12 cellular contexts compared by ENCODE assay signal in the genomic region with DNA sequence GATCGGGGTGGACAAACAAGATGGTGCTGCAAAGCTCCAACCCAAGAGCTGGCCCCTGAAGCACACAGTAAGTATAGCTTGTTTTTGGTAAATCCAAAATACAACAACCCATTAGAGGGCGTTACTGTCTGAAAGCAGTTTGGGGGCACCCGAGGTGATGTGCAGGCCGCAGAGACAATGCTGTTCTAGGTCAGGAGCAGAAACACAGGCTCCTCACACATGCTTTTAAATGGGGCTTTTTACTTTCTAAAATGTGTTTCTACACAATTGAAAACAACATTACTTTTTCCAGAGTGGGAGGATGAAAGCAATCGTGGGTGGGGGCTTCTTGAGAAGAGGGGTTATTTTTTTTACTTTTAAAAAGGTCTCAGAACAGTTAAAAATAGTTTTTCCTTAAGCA.
A peak's percentile ranks its signal among the peaks of the same experiment; 100 is the strongest.
DNase-seq lines count a peak whose midpoint lies in the region; ATAC-seq, FAIRE-seq and TF ChIP-seq lines count a peak whose summit lies in the region.
"Had no signal": no experiment of that assay in that cellular context is flagged by ENCODE, and none has a peak within 500 bp of the region (broad histone marks: within the 10 kb centered on the region; RNA-seq: fewer than 3 reads in every experiment).

No MANE protein-coding gene starts in this region.

- TF ChIP-seq CTCF in K562 (IDR thresholded peaks at IDR 0.05 in 2 of 3, conservative IDR thresholded peaks at IDR 0.05 in 1 of 3; ENCODE audit: insufficient read depth in 2 of 3, low read depth in 1 of 3, low read length in 3 of 3) (peak in 1 of 3 experiments; percentile 17; a peak in 1 of 6 replicates), pancreas (IDR thresholded peaks at IDR 0.05) (no peak)

- H3K9ac ChIP-seq in K562 (ENCODE audit: insufficient read depth in 1 of 2, low read depth in 2 of 2, low read length in 2 of 2): no peak overlapping the region

- no peak overlapping the region for H3K4me3 ChIP-seq in K562
- no peak overlapping the region for H3K4me3 ChIP-seq in pancreas
- H3K4me3 ChIP-seq: smooth muscle cell had no signal

- no peaks in the 10 kb centered on the region for H3K36me3 ChIP-seq in KOPT-K1 (ENCODE audit: insufficient read depth, low read length)
- H3K36me3 ChIP-seq in K562 (ENCODE audit: control insufficient read depth, insufficient read depth, low read length): no peaks in the 10 kb centered on the region
- no peaks in the 10 kb centered on the region for H3K36me3 ChIP-seq in pancreas

- BruUV-seq in K562 (replicated peaks; lab: Mats Ljungman, UMichigan): no TSS peak

- H3K4me1 ChIP-seq in K562 (replicated peaks in 1 of 2; ENCODE audit: control insufficient read depth in 2 of 2, insufficient read depth in 2 of 2, low read length in 2 of 2): no peaks in the 10 kb centered on the region
- H3K4me1 ChIP-seq in pancreas: no peaks in the 10 kb centered on the region

- H3K9me3 ChIP-seq in KOPT-K1 (ENCODE audit: insufficient read depth, low read length, poor library complexity, severe bottlenecking) (peaks cover 20% of the 10 kb centered on the region), K562 (replicated peaks; ENCODE audit: control insufficient read depth, insufficient read depth, low read depth, low read length) (no peaks in the 10 kb centered on the region), pancreas (no peaks in the 10 kb centered on the region)

- in situ Hi-C loops in K562 (cut with MboI): no loop called here

- peak; percentile 35 for DNase-seq in activated CD4-positive, alpha-beta T cell treated with anti-CD3 and anti-CD28 coated beads, Interleukin-2, amount 50 U/mL, for 1 hour
- DNase-seq in K562 (ENCODE audit: extremely low read depth in 1 of 4, low spot score in 3 of 4) (peak in 1 of 4 experiments; percentile 21), pancreas (no peak), GM12892 (ENCODE audit: insufficient read length) (no peak), SW 1271 (lab: John Stamatoyannopoulos, UW) (no peak)
- DNase-seq in stimulated activated CD4-positive, alpha-beta T cell treated with anti-CD3 and anti-CD28 coated beads, TNF-alpha, amount 100 ng/mL, for 48 hours (ENCODE audit: low read depth in 3 of 3): peak in 2 of 3 donors; percentile 30 to 37
- DNase-seq: activated gamma-delta T cell, NCI-H1417 treated with DMSO at 0.1 percent for 48 hours, nephron progenitor cell had no signal

- H2AFZ ChIP-seq in K562 (ENCODE audit: low read depth, low read length): no peak overlapping the region

- no peak for TF ChIP-seq RAD21 in K562 (CRISPR knock-in tag; conservative IDR thresholded peaks at IDR 0.05 in 1 of 2, IDR thresholded peaks at IDR 0.05 in 1 of 2)

- no CpG with 5 or more reads among the region's 5 CpGs for WGBS in K562 (ENCODE audit: insufficient coverage, low coverage, missing lambda C conversion rate)
- 68 to 85% methylated on average over 5 of the region's 5 CpGs for WGBS in pancreas, 2 donors

- no peaks in the 10 kb centered on the region for H3K9me1 ChIP-seq in K562 (ENCODE audit: control insufficient read depth, insufficient read depth, low read length)

- H3K4me2 ChIP-seq in K562 (ENCODE audit: insufficient read depth, low read length): no peak overlapping the region
- H3K4me2 ChIP-seq: smooth muscle cell had no signal

- TF ChIP-seq EP300 in K562 (IDR thresholded peaks at IDR 0.05; ENCODE audit: low read length): no peak

- ATAC-seq in K562: peak; percentile 58; the same call in 2 of the 3 replicates
- ATAC-seq in pancreas: no peak
- ATAC-seq in GM21786 (IDR thresholded peaks at IDR 0.05; ENCODE audit: unreplicated experiment): no peak

- no peaks in the 10 kb centered on the region for H4K20me1 ChIP-seq in K562 (replicated peaks; ENCODE audit: control insufficient read depth, insufficient read depth, low read length)

- no peak for FAIRE-seq in K562 (lab: Jason Lieb, UNC)
- FAIRE-seq in pancreas (lab: Jason Lieb, UNC): no peak
- FAIRE-seq in GM12892 (lab: Jason Lieb, UNC): no peak

- no peaks in the 10 kb centered on the region for H3K27me3 ChIP-seq in K562 (ENCODE audit: control insufficient read depth in 2 of 2, insufficient read depth in 2 of 2, low read length in 2 of 2)
- H3K27me3 ChIP-seq in pancreas: no peaks in the 10 kb centered on the region

- intact Hi-C loops in K562 (cut with micrococcal nuclease): no loop called here
- intact Hi-C loops in pancreas (cut with DNase I): no loop called here

- no peaks in the 10 kb centered on the region for H3K79me2 ChIP-seq in K562 (ENCODE audit: control insufficient read depth, insufficient read depth, low read length)

- POLR2A ChIA-PET in K562 (lab: Yijun Ruan, JAX): no interaction called here

- no peak for TF ChIP-seq POLR2A in K562 (conservative IDR thresholded peaks at IDR 0.05)
- no peak for TF ChIP-seq POLR2A in GM12892 (IDR thresholded peaks at IDR 0.05; ENCODE audit: low read depth, low read length)

- CTCF ChIA-PET in K562 (lab: Yijun Ruan, JAX; ENCODE audit: low intra/inter-chr PET ratio): no interaction called here

- H3K27ac ChIP-seq in KOPT-K1 (ENCODE audit: low read depth, low read length, poor library complexity, severe bottlenecking) (peak overlapping the region; percentile 97), K562 (ENCODE audit: extremely low read depth, low read depth, low read length) (no peak overlapping the region), pancreas (no peak overlapping the region)

TF ChIP-seq in K562, 482 proteins besides CTCF, POLR2A, EP300 and RAD21 (continues in another document):
- TF ChIP-seq ZNF23 (CRISPR knock-in tag; IDR thresholded peaks at IDR 0.05): no peak
- TF ChIP-seq CHD7 (IDR thresholded peaks at IDR 0.05; ENCODE audit: low read depth, low read length): no peak
- no peak for TF ChIP-seq BACH1 (tag; IDR thresholded peaks at IDR 0.05)
- no peak for TF ChIP-seq ZNF778 (CRISPR knock-in tag; IDR thresholded peaks at IDR 0.05)

Comparison
In these comparisons a context has a peak if more than half of its experiments do, and no peak if none do; other contexts are left out.
1. DNase-seq: peak in activated CD4-positive, alpha-beta T cell treated with anti-CD3 and anti-CD28 coated beads, Interleukin-2, amount 50 U/mL, for 1 hour (single experiment) and stimulated activated CD4-positive, alpha-beta T cell treated with anti-CD3 and anti-CD28 coated beads, TNF-alpha, amount 100 ng/mL, for 48 hours (2 of 3); none in pancreas (0 of 6), GM12892 (single experiment) and SW 1271 (0 of 2).